In the genomic region with DNA sequence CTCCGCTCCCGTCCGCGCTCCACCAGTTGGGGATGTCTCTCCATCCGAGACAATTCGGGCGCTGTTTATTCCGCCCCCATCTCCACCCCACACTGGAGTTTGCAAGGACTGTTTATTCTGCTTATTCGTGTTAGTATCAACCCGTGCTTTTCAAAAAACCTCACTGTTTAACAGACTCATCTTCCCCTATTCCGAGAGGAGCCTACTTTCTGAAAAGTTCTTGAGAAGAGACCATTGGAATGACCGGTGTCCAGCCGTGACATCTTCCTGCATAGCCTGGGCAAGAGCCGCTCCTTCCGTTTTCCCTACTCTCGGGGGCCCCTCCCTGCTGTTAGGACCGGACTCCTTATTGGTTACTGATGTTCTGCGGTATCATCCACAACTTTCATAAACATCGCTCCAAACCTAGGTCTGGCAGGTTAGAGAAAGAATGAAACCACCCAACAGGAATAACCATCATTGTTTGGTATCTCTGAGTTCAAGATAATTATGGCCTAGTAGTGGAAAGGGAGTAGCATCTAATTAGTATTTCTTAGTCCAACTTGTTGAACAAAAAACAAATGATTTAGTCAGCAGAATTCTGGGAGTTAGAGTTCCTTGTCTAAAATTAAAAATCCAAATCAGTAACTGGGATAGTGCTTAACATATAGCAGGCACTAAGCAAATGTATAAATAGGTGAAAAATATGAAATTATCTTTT, we compare ENCODE assay signal across 8 cellular contexts. TPM values are rescaled to one million over a fixed set of nuclear protein-coding genes. Genes with fewer than 3 reads are reported as not detected.
DNase-seq lines count a peak whose midpoint lies in the region; ATAC-seq, FAIRE-seq and TF ChIP-seq lines count a peak whose summit lies in the region.

No MANE protein-coding gene starts in this region.

- H3K9ac ChIP-seq in OCI-LY3 (ENCODE audit: low read length), result peak overlapping the region; percentile 88

- H3K4me2 ChIP-seq in OCI-LY3 (ENCODE audit: low read length), result peak overlapping the region; percentile 74

- peak overlapping the region; percentile 92 to 100 (median 96) for H3K4me3 Mint-ChIP-seq in naive thymus-derived CD8-positive, alpha-beta T cell

- peak; percentile 26 for ATAC-seq in GM19463 (IDR thresholded peaks at IDR 0.05; ENCODE audit: unreplicated experiment)
- ATAC-seq in naive thymus-derived CD8-positive, alpha-beta T cell, result no peak

- H3K27ac Mint-ChIP-seq in naive thymus-derived CD8-positive, alpha-beta T cell, result peak overlapping the region; percentile 92 to 99 (median 98)

- H3K4me1 Mint-ChIP-seq in naive thymus-derived CD8-positive, alpha-beta T cell, result peaks cover 26 to 47% (median 40%) of the 10 kb centered on the region in 4 donors

- H3K27ac ChIP-seq in OCI-LY3 (ENCODE audit: low read length) (peak overlapping the region; percentile 32), temporal lobe (ENCODE audit: low read depth, low read length) (peak overlapping the region; percentile 97)

- H3K79me2 ChIP-seq in OCI-LY3 (ENCODE audit: low read length), result peaks cover 7% of the 10 kb centered on the region

- no peaks in the 10 kb centered on the region for H3K9me3 ChIP-seq in OCI-LY3 (ENCODE audit: insufficient read depth, low read length)

- H3K9me3 Mint-ChIP-seq in naive thymus-derived CD8-positive, alpha-beta T cell, result no peaks in the 10 kb centered on the region

- no peaks in the 10 kb centered on the region for H3K27me3 ChIP-seq in OCI-LY3 (ENCODE audit: low read depth, low read length)

- no peaks in the 10 kb centered on the region for H4K20me1 ChIP-seq in OCI-LY3 (ENCODE audit: insufficient read depth, low read length)

- H3K36me3 ChIP-seq in OCI-LY3 (replicated peaks; ENCODE audit: low read depth, low read length), result no peaks in the 10 kb centered on the region

- no peak for TF ChIP-seq CTCF in OCI-LY3 (IDR thresholded peaks at IDR 0.05; ENCODE audit: low read depth, low read length)

- peak overlapping the region; percentile 97 for H3K4me3 ChIP-seq in OCI-LY3 (ENCODE audit: low read length)

- peaks cover 8% of the 10 kb centered on the region for H3K4me1 ChIP-seq in OCI-LY3 (ENCODE audit: low read length)

- no peak for FAIRE-seq in HTR-8/SVneo (lab: Jason Lieb, UNC)

- peaks cover 0 to 8% (median 0%) of the 10 kb centered on the region in 3 donors for H3K36me3 Mint-ChIP-seq in naive thymus-derived CD8-positive, alpha-beta T cell

- H2AFZ ChIP-seq in OCI-LY3 (ENCODE audit: low read depth, low read length), result peak overlapping the region; percentile 42

- DNase-seq in CMK (ENCODE audit: low read depth) (peak; percentile 30), HTR-8/SVneo (ENCODE audit: insufficient read length, low spot score) (peak; percentile 67), fibroblast of the conjunctiva (ENCODE audit: low read depth) (peak; percentile 81)
- DNase-seq in activated effector memory CD4-positive, alpha-beta T cell treated with Interleukin-2 at 50 U/mL for 16 hours, result peak; percentile 2
- DNase-seq in naive thymus-derived CD8-positive, alpha-beta T cell, result peak in 4 of 10 donors; percentile 4 to 31 (median 14)

- H3K27me3 Mint-ChIP-seq in naive thymus-derived CD8-positive, alpha-beta T cell, result peaks cover 0 to 2% (median 0%) of the 10 kb centered on the region in 5 donors

- POLR2A ChIA-PET in naive thymus-derived CD8-positive, alpha-beta T cell (lab: Charles Lee), result interaction anchor here (1.0 kb wide), 2 partner anchors 55 to 86 kb away, joined by 3 to 13 read pairs; a partner anchor contains a TSS

RNA-seq across cellular contexts. Expression of a gene that starts 0.8 kb away (rescaled TPM):
- total RNA-seq in naive thymus-derived CD8-positive, alpha-beta T cell, result 10 to 100 TPM; 72.5 to 83.6 TPM
- 10 to 100 TPM; 39.8 to 46.1 (median 43.6) TPM for polyA plus RNA-seq in naive thymus-derived CD8-positive, alpha-beta T cell
- total RNA-seq in temporal lobe, result 31.7 TPM

RNA-seq across cellular contexts. Expression of a gene that starts 34.6 kb away (rescaled TPM):
- total RNA-seq in naive thymus-derived CD8-positive, alpha-beta T cell, result under 1 TPM; 0.22 to 0.34 TPM
- polyA plus RNA-seq in naive thymus-derived CD8-positive, alpha-beta T cell, result not detected
- 0.25 TPM for total RNA-seq in temporal lobe

RNA-seq across cellular contexts. Expression of a gene that starts 55.2 kb away (rescaled TPM):
- total RNA-seq in naive thymus-derived CD8-positive, alpha-beta T cell, result 100 to 1,000 TPM; 146 TPM
- 10 to 100 TPM; 18.9 to 21.7 (median 19.1) TPM for polyA plus RNA-seq in naive thymus-derived CD8-positive, alpha-beta T cell
- total RNA-seq in temporal lobe, result 13.8 TPM
